9 cellular contexts compared by ENCODE assay signal in the genomic region with DNA sequence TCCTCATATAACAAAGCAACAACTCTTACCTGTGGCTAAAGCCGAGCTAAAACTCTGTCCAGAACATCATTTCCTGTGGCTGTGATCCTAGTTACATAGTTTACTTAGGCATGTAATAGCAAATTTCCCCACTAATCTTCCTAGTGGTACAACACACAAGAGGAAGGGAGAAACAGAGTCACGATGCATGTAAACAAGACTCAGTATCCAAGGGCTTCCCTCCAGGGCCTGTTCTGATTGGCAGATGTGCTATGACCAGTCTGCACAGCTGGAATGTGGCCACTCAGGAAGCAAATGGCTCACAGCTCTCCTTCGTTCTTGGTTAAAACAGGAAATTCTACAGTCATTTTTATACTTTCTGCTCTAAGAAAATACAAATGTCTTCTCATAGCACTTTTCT. TPM values are rescaled to one million over a fixed set of nuclear protein-coding genes. Genes with fewer than 3 reads are reported as not detected.
A peak's percentile ranks its signal among the peaks of the same experiment; 100 is the strongest.
DNase-seq lines count a peak whose midpoint lies in the region; ATAC-seq, FAIRE-seq and TF ChIP-seq lines count a peak whose summit lies in the region.
"Had no signal": no experiment of that assay in that cellular context is flagged by ENCODE, and none has a peak within 500 bp of the region (broad histone marks: within the 10 kb centered on the region; RNA-seq: fewer than 3 reads in every experiment).

No MANE protein-coding gene starts in this region.

- peaks cover 6% of the 10 kb centered on the region for H3K79me2 ChIP-seq in smooth muscle cell (ENCODE audit: low read depth)

- no peaks in the 10 kb centered on the region for H3K27me3 Mint-ChIP-seq in chondrocyte (ENCODE audit: low read depth)
- H3K27me3 Mint-ChIP-seq in activated naive CD8-positive, alpha-beta T cell treated with anti-CD3 and anti-CD28 coated beads for 36 hours = peaks cover 52% of the 10 kb centered on the region

- peak overlapping the region; percentile 96 for H3K27ac ChIP-seq in smooth muscle cell (ENCODE audit: low read depth)

- peak overlapping the region; percentile 69 for H3K9ac ChIP-seq in smooth muscle cell (ENCODE audit: low read depth)

- H3K4me1 ChIP-seq in smooth muscle cell (ENCODE audit: low read depth) = peaks cover 26% of the 10 kb centered on the region

- 37% methylated on average over 3 of the region's 3 CpGs for WGBS in smooth muscle cell (ENCODE audit: low lambda C conversion rate)

- peaks cover 13% of the 10 kb centered on the region for H3F3A ChIP-seq in smooth muscle cell (ENCODE audit: low read depth)

- FAIRE-seq in HTR-8/SVneo (lab: Jason Lieb, UNC) = no peak

- H3K4me3 ChIP-seq in HFF-Myc (replicated peaks; ENCODE audit: low read depth, low read length) (peak overlapping the region; percentile 51), smooth muscle cell (peak overlapping the region; percentile 35)

- peaks cover 52% of the 10 kb centered on the region for H3K4me1 Mint-ChIP-seq in chondrocyte (ENCODE audit: low read depth)
- no peaks in the 10 kb centered on the region for H3K4me1 Mint-ChIP-seq in activated naive CD8-positive, alpha-beta T cell treated with anti-CD3 and anti-CD28 coated beads for 36 hours

- peak overlapping the region; percentile 36 for H3K4me3 Mint-ChIP-seq in chondrocyte (ENCODE audit: unreplicated experiment)
- no peak overlapping the region for H3K4me3 Mint-ChIP-seq in activated naive CD8-positive, alpha-beta T cell treated with anti-CD3 and anti-CD28 coated beads for 36 hours

- H3K27me3 ChIP-seq in smooth muscle cell (ENCODE audit: low read depth) = no peaks in the 10 kb centered on the region

- H2AFZ ChIP-seq in smooth muscle cell (ENCODE audit: low read depth) = peak overlapping the region; percentile 80

- H3K36me3 ChIP-seq in smooth muscle cell (ENCODE audit: low read depth) = no peaks in the 10 kb centered on the region

- H4K20me1 ChIP-seq in smooth muscle cell (ENCODE audit: low read depth) = no peaks in the 10 kb centered on the region

- no peaks in the 10 kb centered on the region for H3K9me3 Mint-ChIP-seq in chondrocyte (ENCODE audit: low read depth)
- no peaks in the 10 kb centered on the region for H3K9me3 Mint-ChIP-seq in activated naive CD8-positive, alpha-beta T cell treated with anti-CD3 and anti-CD28 coated beads for 36 hours

- TF ChIP-seq CTCF in HFF-Myc (IDR thresholded peaks at IDR 0.05; ENCODE audit: low read depth, low read length, missing control alignments) (no peak), chondrocyte (IDR thresholded peaks at IDR 0.05) (no peak), smooth muscle cell (IDR thresholded peaks at IDR 0.05; ENCODE audit: borderline replicate concordance, insufficient read depth, poor library complexity, severe bottlenecking) (no peak)

- H3K27ac Mint-ChIP-seq in chondrocyte (ENCODE audit: unreplicated experiment) = peak overlapping the region; percentile 94
- H3K27ac Mint-ChIP-seq in activated naive CD8-positive, alpha-beta T cell treated with anti-CD3 and anti-CD28 coated beads for 36 hours = no peak overlapping the region

- peaks cover 1% of the 10 kb centered on the region for H3K36me3 Mint-ChIP-seq in chondrocyte (ENCODE audit: low read depth)
- no peaks in the 10 kb centered on the region for H3K36me3 Mint-ChIP-seq in activated naive CD8-positive, alpha-beta T cell treated with anti-CD3 and anti-CD28 coated beads for 36 hours

- ATAC-seq in HG02571 (IDR thresholded peaks at IDR 0.05; ENCODE audit: unreplicated experiment) = no peak

- peak; percentile 82 for DNase-seq in HFF-Myc (ENCODE audit: extremely low read depth, low read depth)
- no peak for DNase-seq in chondrocyte (ENCODE audit: low spot score)
- DNase-seq in kidney glomerular epithelial cell (lab: John Stamatoyannopoulos, UW) = peak; percentile 48
- no peak for DNase-seq in smooth muscle cell (lab: John Stamatoyannopoulos, UW; ENCODE audit: unreplicated experiment)
- no peak for DNase-seq in activated CD8-positive, alpha-beta memory T cell treated with anti-CD3 and anti-CD28 coated beads for 24 hours
- DNase-seq in activated naive CD8-positive, alpha-beta T cell treated with anti-CD3 and anti-CD28 coated beads for 36 hours = no peak
- no peak for DNase-seq in HTR-8/SVneo (ENCODE audit: insufficient read length, low spot score)

- H3K9me3 ChIP-seq in smooth muscle cell (replicated peaks; ENCODE audit: low read depth) = no peaks in the 10 kb centered on the region

- peak overlapping the region; percentile 86 for H3K4me2 ChIP-seq in smooth muscle cell

RNA-seq across cellular contexts. Expression of a gene that starts 49.2 kb away (rescaled TPM):
- total RNA-seq in chondrocyte = not detected in 3 replicates
- not detected in 2 replicates for total RNA-seq in smooth muscle cell
- not detected in 2 replicates for polyA plus RNA-seq in smooth muscle cell
- total RNA-seq in activated naive CD8-positive, alpha-beta T cell treated with anti-CD3 and anti-CD28 coated beads for 36 hours = not detected
- polyA plus RNA-seq: esophagus had no signal

Comparison
In these comparisons a context has a peak if more than half of its experiments do, and no peak if none do; other contexts are left out.
1. DNase-seq: peak in HFF-Myc (single experiment) and kidney glomerular epithelial cell (single experiment); none in chondrocyte (single experiment), smooth muscle cell (single experiment), activated CD8-positive, alpha-beta memory T cell treated with anti-CD3 and anti-CD28 coated beads for 24 hours (single experiment), activated naive CD8-positive, alpha-beta T cell treated with anti-CD3 and anti-CD28 coated beads for 36 hours (single experiment) and HTR-8/SVneo (single experiment).